Comparison of ENCODE assay signal across 8 cellular contexts in the genomic region with DNA sequence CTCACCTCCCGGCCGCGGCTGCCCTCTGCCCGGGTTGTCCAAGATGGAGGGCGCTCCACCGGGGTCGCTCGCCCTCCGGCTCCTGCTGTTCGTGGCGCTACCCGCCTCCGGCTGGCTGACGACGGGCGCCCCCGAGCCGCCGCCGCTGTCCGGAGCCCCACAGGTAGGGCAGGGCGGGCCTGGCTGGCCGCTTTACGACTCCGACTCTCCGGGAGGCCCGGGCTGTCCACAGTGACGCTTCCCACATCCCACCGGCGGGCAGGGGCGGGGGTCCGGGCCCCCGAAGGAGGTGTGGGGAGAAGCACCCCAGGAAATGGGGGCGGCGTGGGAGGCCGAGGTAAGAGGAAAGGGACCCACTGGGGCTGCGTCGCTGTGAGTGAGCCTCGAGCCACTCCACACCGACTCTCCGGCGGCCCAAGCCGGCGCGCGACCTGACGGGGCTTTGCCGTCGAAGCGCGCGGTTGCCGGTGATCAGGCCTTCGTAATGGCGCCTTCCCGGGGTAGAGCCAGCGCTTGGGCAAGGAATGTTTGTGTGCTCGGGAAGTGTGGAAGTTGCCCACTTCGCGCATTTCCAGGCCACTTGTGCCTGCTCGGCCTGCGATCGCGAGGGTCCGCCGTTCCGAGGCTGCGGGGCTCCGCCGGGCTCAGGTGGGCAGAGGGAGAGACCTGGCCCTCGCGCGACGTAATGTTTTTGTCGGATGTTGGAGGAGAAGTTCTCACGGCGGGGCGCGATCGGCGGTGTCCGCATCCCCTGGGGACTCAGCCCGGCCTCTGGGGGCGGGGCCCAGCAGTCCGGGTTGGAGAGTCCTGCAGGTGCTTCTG. TPM values are rescaled to one million over a fixed set of nuclear protein-coding genes. Genes with fewer than 3 reads are reported as not detected.
DNase-seq lines count a peak whose midpoint lies in the region; ATAC-seq and TF ChIP-seq lines count a peak whose summit lies in the region.

A gene with protein sequence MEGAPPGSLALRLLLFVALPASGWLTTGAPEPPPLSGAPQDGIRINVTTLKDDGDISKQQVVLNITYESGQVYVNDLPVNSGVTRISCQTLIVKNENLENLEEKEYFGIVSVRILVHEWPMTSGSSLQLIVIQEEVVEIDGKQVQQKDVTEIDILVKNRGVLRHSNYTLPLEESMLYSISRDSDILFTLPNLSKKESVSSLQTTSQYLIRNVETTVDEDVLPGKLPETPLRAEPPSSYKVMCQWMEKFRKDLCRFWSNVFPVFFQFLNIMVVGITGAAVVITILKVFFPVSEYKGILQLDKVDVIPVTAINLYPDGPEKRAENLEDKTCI (plus strand): TSS at position 4 of the 822 bp plus-strand sequence. CDS start 40 bp downstream, at position 44.

- peak in 8 of 10 experiments; percentile 4 to 46 (median 33) for DNase-seq in CD4-positive, alpha-beta T cell
- DNase-seq in RWPE2 (ENCODE audit: low spot score) (peak; percentile 65), glomerular visceral epithelial cell (ENCODE audit: extremely low spot score) (peak; percentile 61), osteocyte (ENCODE audit: extremely low spot score, unreplicated experiment) (peak; percentile 87), upper lobe of right lung (peak; percentile 82)

- no peaks in the 10 kb centered on the region for H3K27me3 ChIP-seq in CD4-positive, alpha-beta T cell (ENCODE audit: control insufficient read depth, insufficient read depth, low read length)
- no peaks in the 10 kb centered on the region for H3K27me3 ChIP-seq in RWPE2 (ENCODE audit: insufficient read depth, poor library complexity, severe bottlenecking)
- no peaks in the 10 kb centered on the region for H3K27me3 ChIP-seq in upper lobe of right lung

- POLR2A ChIA-PET in CD4-positive, alpha-beta T cell (lab: Charles Lee): interaction anchor here (0.8 to 3.6 kb wide), 7 partner anchors 21 to 500 kb away, joined by 4 to 42 read pairs (median 6); a partner anchor contains a TSS

- H3K9me3 Mint-ChIP-seq in CD4-positive, alpha-beta T cell: no peaks in the 10 kb centered on the region
- H3K9me3 Mint-ChIP-seq in activated naive CD4-positive, alpha-beta T cell treated with anti-CD3 and anti-CD28 coated beads, Interleukin-2, amount 50 U/mL, for 24 hours: no peaks in the 10 kb centered on the region
- no peaks in the 10 kb centered on the region for H3K9me3 Mint-ChIP-seq in osteocyte (ENCODE audit: unreplicated experiment)

- no peaks in the 10 kb centered on the region for H3K9me3 ChIP-seq in CD4-positive, alpha-beta T cell (ENCODE audit: control insufficient read depth, low read length)
- H3K9me3 ChIP-seq in RWPE2 (ENCODE audit: severe bottlenecking) (no peaks in the 10 kb centered on the region), upper lobe of right lung (no peaks in the 10 kb centered on the region)

- intact Hi-C loops in CD4-positive, alpha-beta T cell (cut with DNase I, micrococcal nuclease): loop anchor here (5.0 to 10.0 kb wide), 6 partner anchors 81 to 438 kb away; a partner anchor contains a TSS
- intact Hi-C loops in upper lobe of right lung (cut with DNase I): no loop called here

- H3K4me3 ChIP-seq in RWPE2 (ENCODE audit: severe bottlenecking) (peak within 1 kb of the TSS; percentile 95), upper lobe of right lung (peak within 1 kb of the TSS; percentile 89)

- H3K4me1 Mint-ChIP-seq in CD4-positive, alpha-beta T cell (ENCODE audit: low read depth): peaks cover 33% of the 10 kb centered on the region
- H3K4me1 Mint-ChIP-seq in activated naive CD4-positive, alpha-beta T cell treated with anti-CD3 and anti-CD28 coated beads, Interleukin-2, amount 50 U/mL, for 24 hours: peaks cover 31% of the 10 kb centered on the region
- peaks cover 19% of the 10 kb centered on the region for H3K4me1 Mint-ChIP-seq in osteocyte (ENCODE audit: unreplicated experiment)

- H3K36me3 Mint-ChIP-seq in CD4-positive, alpha-beta T cell (ENCODE audit: low read depth): peaks cover 16% of the 10 kb centered on the region
- H3K36me3 Mint-ChIP-seq in activated naive CD4-positive, alpha-beta T cell treated with anti-CD3 and anti-CD28 coated beads, Interleukin-2, amount 50 U/mL, for 24 hours: no peaks in the 10 kb centered on the region
- H3K36me3 Mint-ChIP-seq in osteocyte (ENCODE audit: unreplicated experiment): no peaks in the 10 kb centered on the region

- peak within 1 kb of the TSS; percentile 92 for H3K27ac ChIP-seq in CD4-positive, alpha-beta T cell (ENCODE audit: low read depth, low read length)
- H3K27ac ChIP-seq in RWPE2 (ENCODE audit: poor library complexity, severe bottlenecking) (peak within 1 kb of the TSS; percentile 59), upper lobe of right lung (peak within 1 kb of the TSS; percentile 90)

- peak within 1 kb of the TSS; percentile 94 for H3K27ac Mint-ChIP-seq in CD4-positive, alpha-beta T cell
- peak within 1 kb of the TSS; percentile 96 for H3K27ac Mint-ChIP-seq in activated naive CD4-positive, alpha-beta T cell treated with anti-CD3 and anti-CD28 coated beads, Interleukin-2, amount 50 U/mL, for 24 hours
- H3K27ac Mint-ChIP-seq in osteocyte (ENCODE audit: unreplicated experiment): peak within 1 kb of the TSS; percentile 92

- H3K4me1 ChIP-seq in RWPE2 (ENCODE audit: insufficient read depth, poor library complexity, severe bottlenecking) (peaks cover 20% of the 10 kb centered on the region), upper lobe of right lung (peaks cover 11% of the 10 kb centered on the region)

- TF ChIP-seq CTCF in CD4-positive, alpha-beta T cell (IDR thresholded peaks at IDR 0.05): no peak
- TF ChIP-seq CTCF in RWPE2 (IDR thresholded peaks at IDR 0.05; ENCODE audit: poor library complexity, severe bottlenecking) (no peak), osteocyte (IDR thresholded peaks at IDR 0.05) (no peak), upper lobe of right lung (IDR thresholded peaks at IDR 0.05) (no peak)

- H3K36me3 ChIP-seq in RWPE2 (ENCODE audit: low read depth) (no peaks in the 10 kb centered on the region), upper lobe of right lung (no peaks in the 10 kb centered on the region)

- peak; percentile 7 for ATAC-seq in CD4-positive, alpha-beta T cell (ENCODE audit: poor library complexity)
- ATAC-seq in GM19328 (IDR thresholded peaks at IDR 0.05; ENCODE audit: unreplicated experiment) (peak; percentile 18), HG03521 (IDR thresholded peaks at IDR 0.05; ENCODE audit: unreplicated experiment) (peak; percentile 23), RWPE2 (ENCODE audit: low read depth) (peak; percentile 44), upper lobe of right lung (peak; percentile 64)

- CTCF ChIA-PET in CD4-positive, alpha-beta T cell (lab: Charles Lee): interaction anchor here (0.6 to 7.6 kb wide), 4 partner anchors 10 to 82 kb away, joined by 3 to 65 read pairs (median 5); a partner anchor contains a TSS

- peak within 1 kb of the TSS; percentile 99 for H3K4me3 Mint-ChIP-seq in CD4-positive, alpha-beta T cell
- peak within 1 kb of the TSS; percentile 94 for H3K4me3 Mint-ChIP-seq in activated naive CD4-positive, alpha-beta T cell treated with anti-CD3 and anti-CD28 coated beads, Interleukin-2, amount 50 U/mL, for 24 hours
- peak within 1 kb of the TSS; percentile 94 for H3K4me3 Mint-ChIP-seq in osteocyte (ENCODE audit: unreplicated experiment)

- no peaks in the 10 kb centered on the region for H3K27me3 Mint-ChIP-seq in CD4-positive, alpha-beta T cell
- H3K27me3 Mint-ChIP-seq in activated naive CD4-positive, alpha-beta T cell treated with anti-CD3 and anti-CD28 coated beads, Interleukin-2, amount 50 U/mL, for 24 hours: no peaks in the 10 kb centered on the region
- no peaks in the 10 kb centered on the region for H3K27me3 Mint-ChIP-seq in osteocyte (ENCODE audit: unreplicated experiment)

RNA-seq across cellular contexts. Expression of the gene that starts here (rescaled TPM):
- total RNA-seq in CD4-positive, alpha-beta T cell: 10 to 100 TPM; 24.1 to 25.9 TPM
- total RNA-seq in osteocyte (66.2 and 68.4 TPM in 2 replicates), upper lobe of right lung (50.8 TPM)

Comparison
In these comparisons a context has a peak if more than half of its experiments do, and no peak if none do; other contexts are left out.
1. Peak in every context shown above with its lines: DNase-seq, ATAC-seq, H3K4me3 ChIP-seq and H3K27ac ChIP-seq.
2. ATAC-seq: peak in every context shown above with its lines; median percentile 64 in upper lobe of right lung; 44 in RWPE2; 23 in HG03521; 18 in GM19328; 7 in CD4-positive, alpha-beta T cell.
3. DNase-seq: peak in every context shown above with its lines; median percentile 87 in osteocyte; 82 in upper lobe of right lung; 65 in RWPE2; 61 in glomerular visceral epithelial cell; 33 in CD4-positive, alpha-beta T cell.